Comparison of ENCODE assay signal across 1 cellular context in genomic region chr16:46991729-46992704, GRCh38.
TF ChIP-seq lines count a peak whose summit lies in the region.

No MANE protein-coding gene starts in this region.

TF ChIP-seq in HepG2, 621 proteins besides CTCF, POLR2A, EP300 and RAD21 (continued from another document and continues in another):
- TF ChIP-seq HOMEZ (CRISPR knock-in tag; IDR thresholded peaks at IDR 0.05; ENCODE audit: low read depth) (0 out of 2 replicates have a peak, but pooled peaks have one; percentile 14), ZNF292 (CRISPR knock-in tag; IDR thresholded peaks at IDR 0.05; ENCODE audit: borderline replicate concordance, low read depth) (0 out of 2 replicates have a peak, but pooled peaks have one; percentile 16), POLR2G (IDR thresholded peaks at IDR 0.05; ENCODE audit: low read depth, low read length) (peak; percentile 72), RXRA (CRISPR knock-in tag; IDR thresholded peaks at IDR 0.05) (0 out of 2 replicates have a peak, but pooled peaks have one; percentile 36), CENPBD1 (CRISPR knock-in tag; IDR thresholded peaks at IDR 0.05; ENCODE audit: borderline replicate concordance, low read depth) (no peak), MTA1 (CRISPR knock-in tag; IDR thresholded peaks at IDR 0.05; ENCODE audit: borderline replicate concordance) (0 out of 2 replicates have a peak, but pooled peaks have one; percentile 45), ZNF235 (CRISPR knock-in tag; IDR thresholded peaks at IDR 0.05; ENCODE audit: borderline replicate concordance) (peak; percentile 61; the same call in 1 of the 2 replicates), ZNF629 (CRISPR knock-in tag; conservative IDR thresholded peaks at IDR 0.05) (no peak), ZFY (CRISPR knock-in tag; IDR thresholded peaks at IDR 0.05) (peak; percentile 62), KDM5B (CRISPR knock-in tag; IDR thresholded peaks at IDR 0.05; ENCODE audit: borderline replicate concordance) (peak; percentile 19; the same call in 1 of the 2 replicates), ZNF891 (CRISPR knock-in tag; IDR thresholded peaks at IDR 0.05) (0 out of 2 replicates have a peak, but pooled peaks have one; percentile 21), ZNF513 (CRISPR knock-in tag; conservative IDR thresholded peaks at IDR 0.05) (no peak), ZNF605 (CRISPR knock-in tag; IDR thresholded peaks at IDR 0.05) (peak; percentile 37; the same call in 1 of the 2 replicates), ZMYM4 (CRISPR knock-in tag; IDR thresholded peaks at IDR 0.05) (peak; percentile 85), CHD2 (IDR thresholded peaks at IDR 0.05; ENCODE audit: low read depth, low read length) (no peak), NR0B2 (CRISPR knock-in tag; IDR thresholded peaks at IDR 0.05) (peak; percentile 46; the same call in 1 of the 2 replicates), ZSCAN25 (CRISPR knock-in tag; IDR thresholded peaks at IDR 0.05) (0 out of 2 replicates have a peak, but pooled peaks have one; percentile 25), SAP130 (CRISPR knock-in tag; IDR thresholded peaks at IDR 0.05; ENCODE audit: low read depth) (peak; percentile 59), DRAP1 (CRISPR knock-in tag; IDR thresholded peaks at IDR 0.05) (peak; percentile 98), ZHX1 (CRISPR knock-in tag; IDR thresholded peaks at IDR 0.05; ENCODE audit: low read depth) (0 out of 2 replicates have a peak, but pooled peaks have one; percentile 21), ZNF10 (CRISPR knock-in tag; IDR thresholded peaks at IDR 0.05; ENCODE audit: borderline replicate concordance, low read depth) (no peak), MTERF4 (CRISPR knock-in tag; IDR thresholded peaks at IDR 0.05) (0 out of 2 replicates have a peak, but pooled peaks have one; percentile 72), NFYC (CRISPR knock-in tag; IDR thresholded peaks at IDR 0.05) (peak; percentile 75), ZNF589 (CRISPR knock-in tag; conservative IDR thresholded peaks at IDR 0.05) (no peak), ZNF879 (CRISPR knock-in tag; IDR thresholded peaks at IDR 0.05) (no peak), ZNF678 (CRISPR knock-in tag; IDR thresholded peaks at IDR 0.05) (no peak), GATA4 (IDR thresholded peaks at IDR 0.05; ENCODE audit: borderline replicate concordance, low read depth) (peak; percentile 48; the same call in 1 of the 2 replicates), ZNF709 (CRISPR knock-in tag; IDR thresholded peaks at IDR 0.05) (peak; percentile 73; the same call in 1 of the 2 replicates), THAP11 (CRISPR knock-in tag; IDR thresholded peaks at IDR 0.05) (0 out of 2 replicates have a peak, but pooled peaks have one; percentile 29)
- TF ChIP-seq, protein P1, sequence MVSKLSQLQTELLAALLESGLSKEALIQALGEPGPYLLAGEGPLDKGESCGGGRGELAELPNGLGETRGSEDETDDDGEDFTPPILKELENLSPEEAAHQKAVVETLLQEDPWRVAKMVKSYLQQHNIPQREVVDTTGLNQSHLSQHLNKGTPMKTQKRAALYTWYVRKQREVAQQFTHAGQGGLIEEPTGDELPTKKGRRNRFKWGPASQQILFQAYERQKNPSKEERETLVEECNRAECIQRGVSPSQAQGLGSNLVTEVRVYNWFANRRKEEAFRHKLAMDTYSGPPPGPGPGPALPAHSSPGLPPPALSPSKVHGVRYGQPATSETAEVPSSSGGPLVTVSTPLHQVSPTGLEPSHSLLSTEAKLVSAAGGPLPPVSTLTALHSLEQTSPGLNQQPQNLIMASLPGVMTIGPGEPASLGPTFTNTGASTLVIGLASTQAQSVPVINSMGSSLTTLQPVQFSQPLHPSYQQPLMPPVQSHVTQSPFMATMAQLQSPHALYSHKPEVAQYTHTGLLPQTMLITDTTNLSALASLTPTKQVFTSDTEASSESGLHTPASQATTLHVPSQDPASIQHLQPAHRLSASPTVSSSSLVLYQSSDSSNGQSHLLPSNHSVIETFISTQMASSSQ (IDR thresholded peaks at IDR 0.05; ENCODE audit: low read depth) = no peak
- TF ChIP-seq, protein P1 (CRISPR knock-in tag; IDR thresholded peaks at IDR 0.05; ENCODE audit: borderline replicate concordance) = 0 out of 2 replicates have a peak, but pooled peaks have one; percentile 32
- TF ChIP-seq, protein P2, sequence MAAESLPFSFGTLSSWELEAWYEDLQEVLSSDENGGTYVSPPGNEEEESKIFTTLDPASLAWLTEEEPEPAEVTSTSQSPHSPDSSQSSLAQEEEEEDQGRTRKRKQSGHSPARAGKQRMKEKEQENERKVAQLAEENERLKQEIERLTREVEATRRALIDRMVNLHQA (CRISPR knock-in tag; IDR thresholded peaks at IDR 0.05) = no peak
- TF ChIP-seq, protein P3, sequence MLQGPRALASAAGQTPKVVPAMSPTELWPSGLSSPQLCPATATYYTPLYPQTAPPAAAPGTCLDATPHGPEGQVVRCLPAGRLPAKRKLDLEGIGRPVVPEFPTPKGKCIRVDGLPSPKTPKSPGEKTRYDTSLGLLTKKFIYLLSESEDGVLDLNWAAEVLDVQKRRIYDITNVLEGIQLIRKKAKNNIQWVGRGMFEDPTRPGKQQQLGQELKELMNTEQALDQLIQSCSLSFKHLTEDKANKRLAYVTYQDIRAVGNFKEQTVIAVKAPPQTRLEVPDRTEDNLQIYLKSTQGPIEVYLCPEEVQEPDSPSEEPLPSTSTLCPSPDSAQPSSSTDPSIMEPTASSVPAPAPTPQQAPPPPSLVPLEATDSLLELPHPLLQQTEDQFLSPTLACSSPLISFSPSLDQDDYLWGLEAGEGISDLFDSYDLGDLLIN (CRISPR knock-in tag; IDR thresholded peaks at IDR 0.05; ENCODE audit: borderline replicate concordance) = no peak
- TF ChIP-seq, protein P4, sequence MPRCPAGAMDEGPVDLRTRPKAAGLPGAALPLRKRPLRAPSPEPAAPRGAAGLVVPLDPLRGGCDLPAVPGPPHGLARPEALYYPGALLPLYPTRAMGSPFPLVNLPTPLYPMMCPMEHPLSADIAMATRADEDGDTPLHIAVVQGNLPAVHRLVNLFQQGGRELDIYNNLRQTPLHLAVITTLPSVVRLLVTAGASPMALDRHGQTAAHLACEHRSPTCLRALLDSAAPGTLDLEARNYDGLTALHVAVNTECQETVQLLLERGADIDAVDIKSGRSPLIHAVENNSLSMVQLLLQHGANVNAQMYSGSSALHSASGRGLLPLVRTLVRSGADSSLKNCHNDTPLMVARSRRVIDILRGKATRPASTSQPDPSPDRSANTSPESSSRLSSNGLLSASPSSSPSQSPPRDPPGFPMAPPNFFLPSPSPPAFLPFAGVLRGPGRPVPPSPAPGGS (CRISPR knock-in tag; IDR thresholded peaks at IDR 0.05) = peak; percentile 77; the same call in 1 of the 2 replicates
- TF ChIP-seq, protein P5, sequence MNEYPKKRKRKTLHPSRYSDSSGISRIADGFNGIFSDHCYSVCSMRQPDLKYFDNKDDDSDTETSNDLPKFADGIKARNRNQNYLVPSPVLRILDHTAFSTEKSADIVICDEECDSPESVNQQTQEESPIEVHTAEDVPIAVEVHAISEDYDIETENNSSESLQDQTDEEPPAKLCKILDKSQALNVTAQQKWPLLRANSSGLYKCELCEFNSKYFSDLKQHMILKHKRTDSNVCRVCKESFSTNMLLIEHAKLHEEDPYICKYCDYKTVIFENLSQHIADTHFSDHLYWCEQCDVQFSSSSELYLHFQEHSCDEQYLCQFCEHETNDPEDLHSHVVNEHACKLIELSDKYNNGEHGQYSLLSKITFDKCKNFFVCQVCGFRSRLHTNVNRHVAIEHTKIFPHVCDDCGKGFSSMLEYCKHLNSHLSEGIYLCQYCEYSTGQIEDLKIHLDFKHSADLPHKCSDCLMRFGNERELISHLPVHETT (CRISPR knock-in tag; conservative IDR thresholded peaks at IDR 0.05) = no peak
- TF ChIP-seq, protein P6, sequence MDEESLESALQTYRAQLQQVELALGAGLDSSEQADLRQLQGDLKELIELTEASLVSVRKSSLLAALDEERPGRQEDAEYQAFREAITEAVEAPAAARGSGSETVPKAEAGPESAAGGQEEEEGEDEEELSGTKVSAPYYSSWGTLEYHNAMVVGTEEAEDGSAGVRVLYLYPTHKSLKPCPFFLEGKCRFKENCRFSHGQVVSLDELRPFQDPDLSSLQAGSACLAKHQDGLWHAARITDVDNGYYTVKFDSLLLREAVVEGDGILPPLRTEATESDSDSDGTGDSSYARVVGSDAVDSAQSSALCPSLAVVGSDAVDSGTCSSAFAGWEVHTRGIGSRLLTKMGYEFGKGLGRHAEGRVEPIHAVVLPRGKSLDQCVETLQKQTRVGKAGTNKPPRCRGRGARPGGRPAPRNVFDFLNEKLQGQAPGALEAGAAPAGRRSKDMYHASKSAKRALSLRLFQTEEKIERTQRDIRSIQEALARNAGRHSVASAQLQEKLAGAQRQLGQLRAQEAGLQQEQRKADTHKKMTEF (CRISPR knock-in tag; IDR thresholded peaks at IDR 0.05) = peak; percentile 33; the same call in 1 of the 2 replicates
